ENCODE assay signal across 12 cellular contexts in genomic region chrX:120301960-120302359, GRCh38. TPM values are rescaled to one million over a fixed set of nuclear protein-coding genes. Genes with fewer than 3 reads are reported as not detected.
DNase-seq lines count a peak whose midpoint lies in the region; ATAC-seq and TF ChIP-seq lines count a peak whose summit lies in the region.
"Had no signal": no experiment of that assay in that cellular context is flagged by ENCODE, and none has a peak within 500 bp of the region (broad histone marks: within the 10 kb centered on the region; RNA-seq: fewer than 3 reads in every experiment).

No MANE protein-coding gene starts in this region.

- H3K27me3 Mint-ChIP-seq in IgD-negative memory B cell = peaks cover 3% of the 10 kb centered on the region
- no peaks in the 10 kb centered on the region for H3K27me3 Mint-ChIP-seq in central memory CD8-positive, alpha-beta T cell
- peaks cover 32% of the 10 kb centered on the region for H3K27me3 Mint-ChIP-seq in activated T-cell treated with anti-CD3 and anti-CD28 coated beads, Interleukin-2, amount 50 U/mL, for 24 hours

- H3K4me1 ChIP-seq in left ventricle myocardium inferior = no peaks in the 10 kb centered on the region
- H3K4me1 ChIP-seq: sigmoid colon, upper lobe of left lung had no signal

- ATAC-seq in GM19463 (IDR thresholded peaks at IDR 0.05; ENCODE audit: unreplicated experiment) (peak; percentile 7), HG03045 (IDR thresholded peaks at IDR 0.05; ENCODE audit: unreplicated experiment) (no peak)
- no peak for ATAC-seq in central memory CD8-positive, alpha-beta T cell (replicated peaks; ENCODE audit: extremely low read depth, poor library complexity, severe bottlenecking)

- intact Hi-C loops in left ventricle myocardium inferior (cut with micrococcal nuclease) = no loop called here

- H3K27ac ChIP-seq in left ventricle myocardium inferior (replicated peaks) = no peak overlapping the region
- H3K27ac ChIP-seq: sigmoid colon, upper lobe of left lung had no signal

- H3K27ac Mint-ChIP-seq in IgD-negative memory B cell = peak overlapping the region in 1 of 3 donors; percentile 66
- H3K27ac Mint-ChIP-seq in central memory CD8-positive, alpha-beta T cell (ENCODE audit: low read depth) = no peak overlapping the region
- H3K27ac Mint-ChIP-seq in activated T-cell treated with anti-CD3 and anti-CD28 coated beads, Interleukin-2, amount 50 U/mL, for 24 hours = no peak overlapping the region

- H3K36me3 Mint-ChIP-seq in IgD-negative memory B cell = no peaks in the 10 kb centered on the region
- peaks cover 3% of the 10 kb centered on the region for H3K36me3 Mint-ChIP-seq in central memory CD8-positive, alpha-beta T cell (ENCODE audit: insufficient read depth)
- H3K36me3 Mint-ChIP-seq in activated T-cell treated with anti-CD3 and anti-CD28 coated beads, Interleukin-2, amount 50 U/mL, for 24 hours (ENCODE audit: low read depth) = no peaks in the 10 kb centered on the region

- H3K4me3 ChIP-seq in left ventricle myocardium inferior = no peak overlapping the region
- H3K4me3 ChIP-seq: sigmoid colon, upper lobe of left lung had no signal

- peaks cover 22% of the 10 kb centered on the region for H3K27me3 ChIP-seq in left ventricle myocardium inferior (ENCODE audit: low read depth)
- H3K27me3 ChIP-seq: upper lobe of left lung had no signal

- H3K36me3 ChIP-seq in left ventricle myocardium inferior = no peaks in the 10 kb centered on the region
- H3K36me3 ChIP-seq: sigmoid colon, upper lobe of left lung had no signal

- no peaks in the 10 kb centered on the region for H3K9me3 Mint-ChIP-seq in IgD-negative memory B cell
- H3K9me3 Mint-ChIP-seq in central memory CD8-positive, alpha-beta T cell = no peaks in the 10 kb centered on the region
- no peaks in the 10 kb centered on the region for H3K9me3 Mint-ChIP-seq in activated T-cell treated with anti-CD3 and anti-CD28 coated beads, Interleukin-2, amount 50 U/mL, for 24 hours

- TF ChIP-seq CTCF in left ventricle myocardium inferior (IDR thresholded peaks at IDR 0.05; ENCODE audit: borderline replicate concordance) = no peak

- H3K4me1 Mint-ChIP-seq in IgD-negative memory B cell = peaks cover 11 to 29% (median 12%) of the 10 kb centered on the region in 3 donors
- peaks cover 21% of the 10 kb centered on the region for H3K4me1 Mint-ChIP-seq in central memory CD8-positive, alpha-beta T cell
- peaks cover 20% of the 10 kb centered on the region for H3K4me1 Mint-ChIP-seq in activated T-cell treated with anti-CD3 and anti-CD28 coated beads, Interleukin-2, amount 50 U/mL, for 24 hours (ENCODE audit: low read depth)

- no peaks in the 10 kb centered on the region for H3K9me3 ChIP-seq in left ventricle myocardium inferior (replicated peaks)
- H3K9me3 ChIP-seq: sigmoid colon, upper lobe of left lung had no signal

- DNase-seq in DMS79 (lab: John Stamatoyannopoulos, UW) (peak; percentile 13), NCI-H526 (lab: John Stamatoyannopoulos, UW) (no peak), left ventricle myocardium inferior (no peak)
- DNase-seq in central memory CD8-positive, alpha-beta T cell (ENCODE audit: low spot score in 2 of 2) = no peak
- no peak for DNase-seq in activated T-cell treated with anti-CD3 and anti-CD28 coated beads, Interleukin-2, amount 50 U/mL, for 24 hours
- DNase-seq: cerebellar nuclear complex, NCI-H1930, sigmoid colon had no signal

- peak overlapping the region in 3 of 4 donors; percentile 42 to 91 (median 76) for H3K4me3 Mint-ChIP-seq in IgD-negative memory B cell
- H3K4me3 Mint-ChIP-seq in central memory CD8-positive, alpha-beta T cell = peak overlapping the region; percentile 63
- no peak overlapping the region for H3K4me3 Mint-ChIP-seq in activated T-cell treated with anti-CD3 and anti-CD28 coated beads, Interleukin-2, amount 50 U/mL, for 24 hours

RNA-seq across cellular contexts. Expression of gene TMEM255A, which starts 9.3 kb away (rescaled TPM):
- polyA plus RNA-seq in IgD-negative memory B cell = 0.33 TPM
- total RNA-seq in left ventricle myocardium inferior = 0.38 TPM

RNA-seq across cellular contexts. Expression of gene ZBTB33, which starts 51.3 kb away (rescaled TPM):
- 11.5 TPM for polyA plus RNA-seq in IgD-negative memory B cell
- 6.0 TPM for total RNA-seq in left ventricle myocardium inferior

RNA-seq across cellular contexts. Expression of gene ATP1B4, which starts 59.9 kb away (rescaled TPM):
- not detected for polyA plus RNA-seq in IgD-negative memory B cell
- total RNA-seq in left ventricle myocardium inferior = 1.8 TPM
- total RNA-seq: sigmoid colon, upper lobe of left lung had no signal
- polyA plus RNA-seq: sigmoid colon had no signal
